ENCODE assay signal across 10 cellular contexts in genomic region chr18:65567372-65567771, GRCh38.
A peak's percentile ranks its signal among the peaks of the same experiment; 100 is the strongest.
DNase-seq lines count a peak whose midpoint lies in the region; ATAC-seq and TF ChIP-seq lines count a peak whose summit lies in the region.
"Had no signal": no experiment of that assay in that cellular context is flagged by ENCODE, and none has a peak within 500 bp of the region (broad histone marks: within the 10 kb centered on the region; RNA-seq: fewer than 3 reads in every experiment).

No MANE protein-coding gene starts in this region.

- H3K27me3 ChIP-seq in PC-3 (ENCODE audit: low read length), result no peaks in the 10 kb centered on the region
- no peaks in the 10 kb centered on the region for H3K27me3 ChIP-seq in colonic mucosa
- H3K27me3 ChIP-seq in right cardiac atrium (ENCODE audit: control insufficient read depth, insufficient read depth), result no peaks in the 10 kb centered on the region

- DNase-seq in ACHN (peak; percentile 25), HT-29 (ENCODE audit: low spot score) (peak; percentile 17), PC-3 (peak; percentile 64), fibroblast of pulmonary artery (ENCODE audit: low read depth) (peak; percentile 0), DMS79 treated with DMSO at 0.1 percent for 48 hours (lab: John Stamatoyannopoulos, UW) (no peak), NCI-H187 treated with DMSO at 0.1 percent for 48 hours (lab: John Stamatoyannopoulos, UW) (no peak), colonic mucosa (no peak), right cardiac atrium (no peak)
- DNase-seq: stimulated activated naive CD8-positive, alpha-beta T cell treated with anti-CD3 and anti-CD28 coated beads, Interleukin-15, Interleukin-2, amounts not matched to agents 100 U/mL and 50 U/mL, for 24 hours had no signal

- POLR2A ChIA-PET in PC-3 (lab: Charles Lee; ENCODE audit: unreplicated experiment), result no interaction called here

- TF ChIP-seq CTCF in PC-3 (conservative IDR thresholded peaks at IDR 0.05; ENCODE audit: low read depth, low read length) (peak; percentile 79), fibroblast of pulmonary artery (IDR thresholded peaks at IDR 0.05; ENCODE audit: low read length, missing control alignments) (no peak), colonic mucosa (IDR thresholded peaks at IDR 0.05) (no peak)

- no peak overlapping the region for H3K4me3 ChIP-seq in PC-3 (ENCODE audit: low read length)
- no peak overlapping the region for H3K4me3 ChIP-seq in fibroblast of pulmonary artery (replicated peaks; ENCODE audit: low read depth, low read length)
- H3K4me3 ChIP-seq in colonic mucosa, result no peak overlapping the region
- no peak overlapping the region for H3K4me3 ChIP-seq in right cardiac atrium (ENCODE audit: low read length)
- H3K4me3 ChIP-seq: skin epidermis had no signal

- ATAC-seq in PC-3 (peak; percentile 68), right cardiac atrium (no peak)
- ATAC-seq: stimulated activated naive CD8-positive, alpha-beta T cell treated with anti-CD3 and anti-CD28 coated beads, Interleukin-15, Interleukin-2, amounts not matched to agents 100 U/mL and 50 U/mL, for 24 hours had no signal

- intact Hi-C loops in PC-3 (cut with micrococcal nuclease), result loop anchor here (5.0 to 10.0 kb wide), 2 partner anchors 95 to 157 kb away; no protein-coding TSS in a partner anchor
- intact Hi-C loops in colonic mucosa (cut with DNase I), result no loop called here
- intact Hi-C loops in right cardiac atrium (cut with DNase I), result no loop called here

- H3K27ac ChIP-seq in PC-3 (ENCODE audit: low read length) (no peak overlapping the region), colonic mucosa (no peak overlapping the region), right cardiac atrium (ENCODE audit: low read length) (no peak overlapping the region)
- H3K27ac ChIP-seq: skin epidermis had no signal

- H3K36me3 ChIP-seq in PC-3 (ENCODE audit: low read depth, low read length) (no peaks in the 10 kb centered on the region), colonic mucosa (no peaks in the 10 kb centered on the region)

- H3K4me1 ChIP-seq in PC-3 (ENCODE audit: insufficient read depth, low read length), result peaks cover 10% of the 10 kb centered on the region
- H3K4me1 ChIP-seq in colonic mucosa, result no peaks in the 10 kb centered on the region
- H3K4me1 ChIP-seq in right cardiac atrium (ENCODE audit: control insufficient read depth, insufficient read depth, low read length), result no peaks in the 10 kb centered on the region

- CTCF ChIA-PET in PC-3 (lab: Charles Lee), result interaction anchor here (0.6 to 1.0 kb wide), 3 partner anchors 94 to 157 kb away, joined by 3 to 11 read pairs (median 3); no protein-coding TSS in a partner anchor

- H3K9me3 ChIP-seq in PC-3 (ENCODE audit: low read length), result no peaks in the 10 kb centered on the region
- H3K9me3 ChIP-seq in colonic mucosa, result no peaks in the 10 kb centered on the region
- H3K9me3 ChIP-seq in right cardiac atrium (ENCODE audit: control insufficient read depth, low read length), result no peaks in the 10 kb centered on the region

- no peaks in the 10 kb centered on the region for H3K79me2 ChIP-seq in PC-3 (ENCODE audit: low read length)

- no peak overlapping the region for H3K4me2 ChIP-seq in PC-3 (ENCODE audit: low read length)

- no peaks in the 10 kb centered on the region for H3F3A ChIP-seq in PC-3 (ENCODE audit: low read length, unreplicated experiment)

- no peak overlapping the region for H3K9ac ChIP-seq in PC-3 (ENCODE audit: low read length)
- no peak overlapping the region for H3K9ac ChIP-seq in colonic mucosa (ENCODE audit: low read depth in 2 of 2, low read length in 2 of 2)

- no peak overlapping the region for H2AFZ ChIP-seq in PC-3 (ENCODE audit: low read length)

- no peaks in the 10 kb centered on the region for H3K9me2 ChIP-seq in PC-3 (replicated peaks; ENCODE audit: low read length)

- no TSS peak for BruUV-seq in PC-3 (replicated peaks; lab: Mats Ljungman, UMichigan)

- no peaks in the 10 kb centered on the region for H4K20me1 ChIP-seq in PC-3 (ENCODE audit: low read length)

- WGBS in right cardiac atrium, result 8% methylated on average over 3 of the region's 3 CpGs

- in situ Hi-C loops in ACHN (cut with HindIII; ENCODE audit: low pct_ligation_motif_present, low pct_unique_long_range_greater_than_20kb, low sequenced_read_pairs), result no loop called here

Comparison
In these comparisons a context has a peak if more than half of its experiments do, and no peak if none do; other contexts are left out.
1. DNase-seq: peak in ACHN (single experiment), HT-29 (single experiment), PC-3 (single experiment) and fibroblast of pulmonary artery (single experiment); none in DMS79 treated with DMSO at 0.1 percent for 48 hours (single experiment), NCI-H187 treated with DMSO at 0.1 percent for 48 hours (single experiment), colonic mucosa (single experiment) and right cardiac atrium (0 of 3).